In genomic region chr14:52351191-52351560, GRCh38 we compare ENCODE assay signal across 1 cellular context.
TF ChIP-seq lines count a peak whose summit lies in the region.

No MANE protein-coding gene starts in this region.

TF ChIP-seq in HEK293, 187 proteins besides CTCF, POLR2A, EP300 and RAD21 (continued from another document):
- TF ChIP-seq, protein P1, sequence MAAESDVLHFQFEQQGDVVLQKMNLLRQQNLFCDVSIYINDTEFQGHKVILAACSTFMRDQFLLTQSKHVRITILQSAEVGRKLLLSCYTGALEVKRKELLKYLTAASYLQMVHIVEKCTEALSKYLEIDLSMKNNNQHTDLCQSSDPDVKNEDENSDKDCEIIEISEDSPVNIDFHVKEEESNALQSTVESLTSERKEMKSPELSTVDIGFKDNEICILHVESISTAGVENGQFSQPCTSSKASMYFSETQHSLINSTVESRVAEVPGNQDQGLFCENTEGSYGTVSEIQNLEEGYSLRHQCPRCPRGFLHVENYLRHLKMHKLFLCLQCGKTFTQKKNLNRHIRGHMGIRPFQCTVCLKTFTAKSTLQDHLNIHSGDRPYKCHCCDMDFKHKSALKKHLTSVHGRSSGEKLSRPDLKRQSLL (tag by site-specific recombination; IDR thresholded peaks at IDR 0.05) = no peak
- TF ChIP-seq GLI2 (tag by site-specific recombination; IDR thresholded peaks at IDR 0.05; ENCODE audit: borderline replicate concordance, low read depth) (no peak), ZNF18 (tag by site-specific recombination; IDR thresholded peaks at IDR 0.05) (peak; percentile 50; the same call in 1 of the 2 replicates), ZNF664 (tag by site-specific recombination; IDR thresholded peaks at IDR 0.05) (no peak), AEBP2 (tag by site-specific recombination; IDR thresholded peaks at IDR 0.05; ENCODE audit: borderline replicate concordance) (no peak), ZNF423 (tag by site-specific recombination; IDR thresholded peaks at IDR 0.05) (no peak)
